Comparison of ENCODE assay signal across 8 cellular contexts in the genomic region with DNA sequence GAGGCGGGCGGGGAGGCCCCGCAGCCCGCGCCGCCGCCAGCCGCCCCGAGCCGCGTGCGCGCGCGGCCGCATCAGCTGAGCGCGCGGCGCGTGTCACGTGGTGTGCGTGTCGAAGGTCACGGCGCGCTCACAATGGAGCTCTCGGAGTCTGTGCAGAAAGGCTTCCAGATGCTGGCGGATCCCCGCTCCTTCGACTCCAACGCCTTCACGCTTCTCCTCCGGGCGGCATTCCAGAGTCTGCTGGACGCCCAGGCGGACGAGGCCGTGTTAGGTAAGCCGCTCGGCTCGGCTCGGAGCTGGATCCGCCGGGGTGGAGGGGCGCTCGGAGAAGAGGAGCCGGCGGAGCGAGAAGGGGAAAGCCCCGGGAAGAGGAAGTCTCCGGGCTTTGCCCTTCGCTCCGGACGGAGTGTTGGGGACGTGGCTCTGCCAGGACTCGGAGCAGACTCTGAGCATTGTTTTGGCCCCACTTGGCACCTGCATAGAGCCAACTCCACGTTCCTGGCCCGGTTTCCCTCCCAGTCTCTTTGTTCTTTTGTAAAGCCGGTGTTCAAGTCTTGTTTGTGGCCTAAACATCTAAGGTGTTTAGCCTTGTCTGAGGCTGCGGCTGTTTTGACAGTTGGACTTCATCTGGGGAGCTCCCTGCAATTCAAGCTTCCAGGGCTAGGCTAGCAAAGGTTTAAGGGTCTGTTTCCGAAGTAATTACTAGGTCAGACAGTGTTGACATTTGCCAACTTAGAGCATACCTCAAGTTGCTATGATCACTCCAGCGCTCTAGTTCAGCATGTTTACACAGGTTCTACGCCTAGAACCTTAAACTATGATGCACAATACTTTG. TPM values are rescaled to one million over a fixed set of nuclear protein-coding genes. Genes with fewer than 3 reads are reported as not detected.
A peak's percentile ranks its signal among the peaks of the same experiment; 100 is the strongest.
DNase-seq lines count a peak whose midpoint lies in the region; ATAC-seq and TF ChIP-seq lines count a peak whose summit lies in the region.

COMMD3 (plus strand) TSS at position 103 of the 835 bp plus-strand sequence; CDS start at position 133, 30 bp downstream.

- TF ChIP-seq CTCF in foreskin keratinocyte (conservative IDR thresholded peaks at IDR 0.05), result no peak
- TF ChIP-seq CTCF in neural crest cell (conservative IDR thresholded peaks at IDR 0.05), result no peak
- TF ChIP-seq CTCF in thoracic aorta (IDR thresholded peaks at IDR 0.05), result no peak

- H3K27me3 Mint-ChIP-seq in IgD-negative memory B cell (no peaks in the 10 kb centered on the region), neural crest cell (ENCODE audit: low read depth) (peaks cover 61% of the 10 kb centered on the region)

- H3K9me3 ChIP-seq in thoracic aorta, result no peaks in the 10 kb centered on the region

- peaks cover 7% of the 10 kb centered on the region for H3K4me1 ChIP-seq in foreskin keratinocyte
- peaks cover 13 to 35% of the 10 kb centered on the region in 2 donors for H3K4me1 ChIP-seq in thoracic aorta (ENCODE audit: control insufficient read depth in 1 of 2, low read depth in 2 of 2)

- H3K4me3 ChIP-seq in thoracic aorta, result peak within 1 kb of the TSS; percentile 94

- no peaks in the 10 kb centered on the region for H3K36me3 ChIP-seq in thoracic aorta

- H3K27me3 ChIP-seq in foreskin keratinocyte (no peaks in the 10 kb centered on the region), thoracic aorta (replicated peaks; ENCODE audit: insufficient read depth) (no peaks in the 10 kb centered on the region)

- H3K4me1 Mint-ChIP-seq in IgD-negative memory B cell (peaks cover 6 to 28% (median 25%) of the 10 kb centered on the region in 3 donors), neural crest cell (peaks cover 35% of the 10 kb centered on the region)

- peak within 1 kb of the TSS; percentile 74 for H3K27ac ChIP-seq in foreskin keratinocyte
- H3K27ac ChIP-seq in thoracic aorta, result peak within 1 kb of the TSS; percentile 82 to 92

- DNase-seq in EH (ENCODE audit: low read depth) (peak; percentile 88), SHP77 (lab: John Stamatoyannopoulos, UW) (peak; percentile 80 to 87), foreskin keratinocyte (peak; percentile 68 to 77), neural crest cell (ENCODE audit: low read depth, low spot score) (peak; percentile 82), thoracic aorta (ENCODE audit: low spot score) (no peak)
- DNase-seq in activated naive CD4-positive, alpha-beta T cell (lab: John Stamatoyannopoulos, UW), result peak; percentile 34 to 72 (median 54)

- no peaks in the 10 kb centered on the region for H3K36me3 Mint-ChIP-seq in IgD-negative memory B cell
- peaks cover 4% of the 10 kb centered on the region for H3K36me3 Mint-ChIP-seq in neural crest cell (ENCODE audit: low read depth)

- H3K9me3 Mint-ChIP-seq in IgD-negative memory B cell, result no peaks in the 10 kb centered on the region
- H3K9me3 Mint-ChIP-seq in neural crest cell, result no peaks in the 10 kb centered on the region

- H3K27ac Mint-ChIP-seq in IgD-negative memory B cell (peak within 1 kb of the TSS; percentile 95 to 98 (median 98)), neural crest cell (ENCODE audit: unreplicated experiment) (peak within 1 kb of the TSS; percentile 93)

- peak within 1 kb of the TSS; percentile 89 to 99 (median 97) for H3K4me3 Mint-ChIP-seq in IgD-negative memory B cell
- peak within 1 kb of the TSS; percentile 94 for H3K4me3 Mint-ChIP-seq in neural crest cell

- ATAC-seq in GM21529 (IDR thresholded peaks at IDR 0.05; ENCODE audit: unreplicated experiment) (peak; percentile 66), foreskin keratinocyte (peak; percentile 76), thoracic aorta (ENCODE audit: insufficient number of reproducible peaks, low FRiP score, low read depth) (peak; percentile 70)

RNA-seq across cellular contexts. Expression of gene COMMD3, which starts in this region (rescaled TPM):
- polyA plus RNA-seq in IgD-negative memory B cell (85.0 TPM), foreskin keratinocyte (53.7 and 54.6 TPM in 2 replicates)
- total RNA-seq in foreskin keratinocyte (42.0 and 47.5 TPM in 2 replicates), neural crest cell (31.1 and 35.1 TPM in 2 replicates), thoracic aorta (10 to 100 TPM; 12.6 to 90.4 TPM)
